ENCODE assay signal across 13 cellular contexts in the genomic region with DNA sequence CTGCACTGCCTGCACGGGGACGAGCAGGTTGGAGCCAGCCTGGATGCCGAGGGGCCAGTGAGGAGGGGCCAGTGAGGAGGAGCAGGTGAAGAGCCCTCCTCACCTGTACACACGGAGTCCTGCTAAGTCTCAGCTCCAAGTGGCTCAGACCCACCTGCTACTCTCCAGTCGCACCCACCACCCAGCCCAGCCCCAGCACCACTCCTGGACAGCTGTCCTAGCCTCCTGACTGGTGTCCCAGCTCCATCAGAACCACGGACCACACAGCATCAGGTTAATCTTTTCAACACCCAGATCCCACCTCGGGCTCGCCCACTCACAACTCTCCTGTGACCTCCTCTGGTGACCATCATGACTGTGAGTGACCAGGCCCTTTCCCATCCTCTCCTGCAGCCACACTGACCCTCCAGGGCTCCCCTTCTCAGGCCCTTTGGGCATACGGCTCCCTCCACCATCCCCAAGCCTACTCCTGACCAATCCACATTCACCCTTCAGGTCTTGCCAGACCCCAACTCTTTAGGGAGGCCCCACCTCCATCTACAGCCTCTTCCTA. TPM values are rescaled to one million over a fixed set of nuclear protein-coding genes. Genes with fewer than 3 reads are reported as not detected.
DNase-seq lines count a peak whose midpoint lies in the region; ATAC-seq and TF ChIP-seq lines count a peak whose summit lies in the region.
"Had no signal": no experiment of that assay in that cellular context is flagged by ENCODE, and none has a peak within 500 bp of the region (broad histone marks: within the 10 kb centered on the region; RNA-seq: fewer than 3 reads in every experiment).

No MANE protein-coding gene starts in this region.

- intact Hi-C loops in CD8-positive, alpha-beta T cell (cut with DNase I, micrococcal nuclease), result loop anchor here in 1 of 2 experiments (5.0 kb wide), 1 partner anchor 52 kb away; no protein-coding TSS in a partner anchor
- intact Hi-C loops in esophagus muscularis mucosa (cut with DNase I), result no loop called here
- intact Hi-C loops in posterior vena cava (cut with DNase I), result no loop called here

- TF ChIP-seq EP300 in esophagus muscularis mucosa (IDR thresholded peaks at IDR 0.05), result no peak

- 93% methylated on average over 9 of the region's 9 CpGs for WGBS in esophagus muscularis mucosa

- H3K27ac ChIP-seq in CD8-positive, alpha-beta T cell (ENCODE audit: low read depth, low read length), result peak overlapping the region; percentile 49
- peak overlapping the region; percentile 61 to 73 (median 66) for H3K27ac ChIP-seq in esophagus muscularis mucosa (replicated peaks in 1 of 4)
- H3K27ac ChIP-seq: suprapubic skin had no signal

- H3K27me3 Mint-ChIP-seq in CD8-positive, alpha-beta T cell (ENCODE audit: low read depth), result no peaks in the 10 kb centered on the region
- H3K27me3 Mint-ChIP-seq in T-cell, result no peaks in the 10 kb centered on the region

- no peak for ATAC-seq in CD8-positive, alpha-beta T cell
- ATAC-seq in T-cell (replicated peaks in 1 of 4), result no peak
- no peak for ATAC-seq in GM21367 (IDR thresholded peaks at IDR 0.05; ENCODE audit: unreplicated experiment)
- no peak for ATAC-seq in HG02885 (IDR thresholded peaks at IDR 0.05; ENCODE audit: poor library complexity, unreplicated experiment)

- TF ChIP-seq POLR2A in esophagus muscularis mucosa (IDR thresholded peaks at IDR 0.05; ENCODE audit: low read depth), result no peak

- H3K27ac Mint-ChIP-seq in CD8-positive, alpha-beta T cell, result peak overlapping the region; percentile 92
- peak overlapping the region; percentile 95 to 99 for H3K27ac Mint-ChIP-seq in T-cell

- no peaks in the 10 kb centered on the region for H3K9me3 Mint-ChIP-seq in CD8-positive, alpha-beta T cell
- no peaks in the 10 kb centered on the region for H3K9me3 Mint-ChIP-seq in T-cell

- H3K9me3 ChIP-seq in CD8-positive, alpha-beta T cell (ENCODE audit: low read length), result no peaks in the 10 kb centered on the region
- H3K9me3 ChIP-seq in esophagus muscularis mucosa, result no peaks in the 10 kb centered on the region
- H3K9me3 ChIP-seq: Caco-2, suprapubic skin had no signal

- peak overlapping the region; percentile 73 for H3K4me3 Mint-ChIP-seq in CD8-positive, alpha-beta T cell
- H3K4me3 Mint-ChIP-seq in T-cell, result peak overlapping the region in 1 of 3 donors; percentile 81

- no peaks in the 10 kb centered on the region for H3K36me3 ChIP-seq in CD8-positive, alpha-beta T cell (ENCODE audit: insufficient read depth, low read length)
- H3K36me3 ChIP-seq in esophagus muscularis mucosa, result no peaks in the 10 kb centered on the region
- H3K36me3 ChIP-seq: suprapubic skin had no signal

- TF ChIP-seq CTCF in CD8-positive, alpha-beta T cell (IDR thresholded peaks at IDR 0.05), result no peak
- no peak for TF ChIP-seq CTCF in esophagus muscularis mucosa (IDR thresholded peaks at IDR 0.05)

- DNase-seq in CD8-positive, alpha-beta T cell, result no peak
- DNase-seq in T-cell (no peak), esophagus muscularis mucosa (ENCODE audit: extremely low spot score) (no peak), posterior vena cava (ENCODE audit: low spot score) (peak; percentile 48), cerebellar cortex (ENCODE audit: low spot score) (no peak), NOMO-1 treated with dmso at 0.1 percent for 144 hours (lab: John Stamatoyannopoulos, UW; ENCODE audit: unreplicated experiment) (no peak)
- DNase-seq: Caco-2 had no signal

- peak overlapping the region; percentile 41 for H3K4me3 ChIP-seq in CD8-positive, alpha-beta T cell (ENCODE audit: low read depth, low read length)
- no peak overlapping the region for H3K4me3 ChIP-seq in esophagus muscularis mucosa
- H3K4me3 ChIP-seq: suprapubic skin had no signal

- H3K27me3 ChIP-seq in CD8-positive, alpha-beta T cell (ENCODE audit: insufficient read depth, low read length), result no peaks in the 10 kb centered on the region
- no peaks in the 10 kb centered on the region for H3K27me3 ChIP-seq in esophagus muscularis mucosa
- H3K27me3 ChIP-seq: suprapubic skin had no signal

- CTCF ChIA-PET in CD8-positive, alpha-beta T cell (lab: Charles Lee), result interaction anchor here (1.3 to 16.0 kb wide), 10 partner anchors 8 to 234 kb away, joined by 4 to 183 read pairs (median 18); partner anchors contain the start of gene RAB43
- CTCF ChIA-PET in T-cell (lab: Charles Lee), result interaction anchor here (0.9 to 2.8 kb wide), 5 partner anchors 11 to 105 kb away, joined by 3 to 58 read pairs (median 14); no protein-coding TSS in a partner anchor

- peaks cover 41% of the 10 kb centered on the region for H3K4me1 ChIP-seq in CD8-positive, alpha-beta T cell (ENCODE audit: insufficient read depth, low read length)
- peaks cover 32 to 47% (median 38%) of the 10 kb centered on the region in 4 donors for H3K4me1 ChIP-seq in esophagus muscularis mucosa

- H3K4me1 Mint-ChIP-seq in CD8-positive, alpha-beta T cell (ENCODE audit: low read depth), result peaks cover 44% of the 10 kb centered on the region
- H3K4me1 Mint-ChIP-seq in T-cell, result peaks cover 46 to 61% (median 47%) of the 10 kb centered on the region in 3 donors

- no peaks in the 10 kb centered on the region for H3K36me3 Mint-ChIP-seq in CD8-positive, alpha-beta T cell
- H3K36me3 Mint-ChIP-seq in T-cell, result no peaks in the 10 kb centered on the region

- POLR2A ChIA-PET in CD8-positive, alpha-beta T cell (lab: Charles Lee), result interaction anchor here (1.0 to 3.8 kb wide), 11 partner anchors 8 to 334 kb away, joined by 3 to 67 read pairs (median 15); partner anchors contain the start of genes CFAP92, CNBP, COPG1 and RAB43
- POLR2A ChIA-PET in T-cell (lab: Charles Lee), result interaction anchor here in 1 of 2 donors (0.6 kb wide), 1 partner anchor 13 kb away, joined by 3 read pairs; no protein-coding TSS in a partner anchor

RNA-seq across cellular contexts. Expression of gene EFCC1, which starts 13.8 kb away (rescaled TPM):
- total RNA-seq in CD8-positive, alpha-beta T cell, result under 1 TPM; 0.17 to 0.24 TPM
- under 1 TPM; 0.20 to 0.43 (median 0.30) TPM for total RNA-seq in T-cell
- 10 to 100 TPM in 1 of 4 donors, 1 to 10 TPM in 3; 5.8 to 15.8 (median 7.9) TPM for total RNA-seq in esophagus muscularis mucosa
- total RNA-seq in posterior vena cava, result 1 to 10 TPM; 1.3 to 2.1 TPM
- total RNA-seq: M059J had no signal

RNA-seq across cellular contexts. Expression of gene CFAP92, which starts 21.0 kb away (rescaled TPM):
- under 1 TPM; 0.60 to 0.75 TPM for total RNA-seq in CD8-positive, alpha-beta T cell
- under 1 TPM; 0.13 to 0.49 (median 0.26) TPM for total RNA-seq in T-cell
- total RNA-seq in esophagus muscularis mucosa, result 1 to 10 TPM in 1 of 4 donors, under 1 TPM in 3; 0.19 to 1.2 (median 0.47) TPM
- under 1 TPM; 0.14 to 0.28 TPM for total RNA-seq in posterior vena cava

RNA-seq across cellular contexts. Expression of gene GP9, which starts 45.7 kb away (rescaled TPM):
- total RNA-seq in CD8-positive, alpha-beta T cell, result not detected
- total RNA-seq in T-cell, result not detected
- under 1 TPM in 1 of 4 donors, not detected in 3; 0.50 TPM for total RNA-seq in esophagus muscularis mucosa
- total RNA-seq in posterior vena cava, result under 1 TPM in 1 of 2 donors, not detected in 1; 0.48 TPM
- total RNA-seq: Caco-2, lung microvascular endothelial cell, M059J, pulmonary artery endothelial cell, suprapubic skin had no signal
